ENCODE assay signal across 19 cellular contexts in genomic region chr7:105666324-105666723, GRCh38.
"Had no signal": no experiment of that assay in that cellular context is flagged by ENCODE, and none has a peak within 500 bp of the region (broad histone marks: within the 10 kb centered on the region; RNA-seq: fewer than 3 reads in every experiment).

No MANE protein-coding gene starts in this region.

- H2AFZ ChIP-seq: hepatocyte had no signal

- H3K9me3 ChIP-seq: pancreas, suprapubic skin, thyroid gland had no signal

- ATAC-seq: foreskin keratinocyte; left lobe of liver; pancreas; right cardiac atrium; stimulated activated naive CD8-positive, alpha-beta T cell treated with anti-CD3 and anti-CD28 coated beads, Interleukin-15, Interleukin-2, amounts not matched to agents 100 U/mL and 50 U/mL, for 24 hours had no signal

- H3K4me3 ChIP-seq: hepatocyte, pancreas, suprapubic skin, thyroid gland had no signal

- H3K36me3 ChIP-seq: pancreas, thyroid gland had no signal

- H3K9me3 Mint-ChIP-seq: nephron, type B pancreatic cell had no signal

- H3K4me1 ChIP-seq: foreskin keratinocyte, pancreas, suprapubic skin had no signal

- H3K27ac ChIP-seq: foreskin keratinocyte, hepatocyte, pancreas, suprapubic skin had no signal

- DNase-seq: effector memory CD4-positive, alpha-beta T cell; erythroblast; foreskin keratinocyte; head of caudate nucleus; mammary epithelial cell; midbrain; occipital lobe; pancreas; right cardiac atrium; small intestine; stimulated activated CD4-positive, alpha-beta T cell treated with anti-CD3 and anti-CD28 coated beads, Interleukin-2, amount 100 ng/mL, for 48 hours; stimulated activated naive CD8-positive, alpha-beta T cell treated with anti-CD3 and anti-CD28 coated beads, Interleukin-15, Interleukin-2, amounts not matched to agents 100 U/mL and 50 U/mL, for 24 hours; thyroid gland had no signal

- H3K4me2 ChIP-seq: hepatocyte had no signal

- H3K27ac Mint-ChIP-seq: nephron, progenitor cell of endocrine pancreas, type B pancreatic cell had no signal

- H3K79me2 ChIP-seq: hepatocyte had no signal

- H3K27me3 Mint-ChIP-seq: progenitor cell of endocrine pancreas, type B pancreatic cell had no signal

- H3K4me3 Mint-ChIP-seq: nephron, type B pancreatic cell had no signal

- H3K27me3 ChIP-seq: foreskin keratinocyte, hepatocyte, pancreas, suprapubic skin, thyroid gland had no signal
